In genomic region chr15:68463444-68463843, GRCh38 we compare ENCODE assay signal across 30 cellular contexts. TPM values are rescaled to one million over a fixed set of nuclear protein-coding genes. Genes with fewer than 3 reads are reported as not detected.
"Had no signal": no experiment of that assay in that cellular context is flagged by ENCODE, and none has a peak within 500 bp of the region (broad histone marks: within the 10 kb centered on the region; RNA-seq: fewer than 3 reads in every experiment).

No MANE protein-coding gene starts in this region.

- H3K27me3 ChIP-seq: ovary, right lobe of liver, sigmoid colon, testis, tibial artery, transverse colon, upper lobe of right lung, uterus had no signal

- H3K9ac ChIP-seq: parathyroid adenoma had no signal

- H3K36me3 ChIP-seq: neutrophil, ovary, right lobe of liver, sigmoid colon, spleen, suprapubic skin, tibial artery, transverse colon, upper lobe of right lung, uterus had no signal

- H3K4me1 ChIP-seq: psoas muscle, right lobe of liver, sigmoid colon, spleen, testis, transverse colon, upper lobe of right lung, uterus had no signal

- H3K9me3 ChIP-seq: neutrophil, ovary, right lobe of liver, sigmoid colon, suprapubic skin, testis, tibial artery, transverse colon, upper lobe of right lung, uterus had no signal

- ATAC-seq: naive thymus-derived CD8-positive, alpha-beta T cell; natural killer cell treated with Interleukin-12 subunit alpha and Interleukin-12 subunit beta and Interleukin-15 and Interleukin-18, amount 100 ng/mL, for 72 hours; psoas muscle; right cardiac atrium; right lobe of liver; stimulated activated naive CD8-positive, alpha-beta T cell treated with anti-CD3 and anti-CD28 coated beads, Interleukin-15, amount 100 ng/mL, for 72 hours; stimulated activated naive CD8-positive, alpha-beta T cell treated with anti-CD3 and anti-CD28 coated beads, Interleukin-15, Interleukin-2, amounts not matched to agents 100 U/mL and 50 U/mL, for 24 hours; upper lobe of right lung had no signal

- H2AFZ ChIP-seq: parathyroid adenoma had no signal

- FAIRE-seq: small intestine had no signal

- H3K4me3 ChIP-seq: ovary, psoas muscle, right lobe of liver, sigmoid colon, spleen, suprapubic skin, testis, tibial artery, transverse colon, upper lobe of right lung, uterus had no signal

- H3K79me2 ChIP-seq: parathyroid adenoma had no signal

- H3K27ac ChIP-seq: neutrophil, ovary, parathyroid adenoma, psoas muscle, right lobe of liver, sigmoid colon, spleen, suprapubic skin, testis, tibial artery, transverse colon, upper lobe of right lung, uterus had no signal

- DNase-seq: naive thymus-derived CD8-positive, alpha-beta T cell; nephron progenitor cell; nucleus accumbens; ovary; posterior cingulate gyrus; psoas muscle; right cardiac atrium; right lobe of liver; sigmoid colon; small intestine; spleen; stimulated activated CD4-positive, alpha-beta T cell treated with anti-CD3 and anti-CD28 coated beads, Interleukin-12 subunit alpha, Interleukin-12 subunit beta, amount 100 ng/mL, for 4 hours; stimulated activated CD4-positive, alpha-beta T cell treated with anti-CD3 and anti-CD28 coated beads, Interleukin-1b, Interleukin-23, amount 100 ng/mL, for 48 hours; stimulated activated CD4-positive, alpha-beta T cell treated with anti-CD3 and anti-CD28 coated beads, Interleukin-4, amount 100 ng/mL, for 1 hour; stimulated activated CD4-positive, alpha-beta T cell treated with anti-CD3 and anti-CD28 coated beads, Interleukin-4, amount 100 ng/mL, for 4 hours; stimulated activated CD8-positive, alpha-beta memory T cell treated with anti-CD3 and anti-CD28 coated beads, Interleukin-4, amount 100 ng/mL, for 48 hours; stimulated activated naive CD4-positive, alpha-beta T cell; stimulated activated naive CD8-positive, alpha-beta T cell treated with anti-CD3 and anti-CD28 coated beads, Interleukin-15, amount 100 ng/mL, for 72 hours; stimulated activated naive CD8-positive, alpha-beta T cell treated with anti-CD3 and anti-CD28 coated beads, Interleukin-15, Interleukin-2, amounts not matched to agents 100 U/mL and 50 U/mL, for 24 hours; substantia nigra; testis; tibial artery; transverse colon; upper lobe of right lung; uterus had no signal

RNA-seq across cellular contexts. Expression of gene ITGA11, which starts 31.5 kb away (rescaled TPM):
- total RNA-seq: progenitor cell of endocrine pancreas had no signal
